Comparison of ENCODE assay signal across 14 cellular contexts in the genomic region with DNA sequence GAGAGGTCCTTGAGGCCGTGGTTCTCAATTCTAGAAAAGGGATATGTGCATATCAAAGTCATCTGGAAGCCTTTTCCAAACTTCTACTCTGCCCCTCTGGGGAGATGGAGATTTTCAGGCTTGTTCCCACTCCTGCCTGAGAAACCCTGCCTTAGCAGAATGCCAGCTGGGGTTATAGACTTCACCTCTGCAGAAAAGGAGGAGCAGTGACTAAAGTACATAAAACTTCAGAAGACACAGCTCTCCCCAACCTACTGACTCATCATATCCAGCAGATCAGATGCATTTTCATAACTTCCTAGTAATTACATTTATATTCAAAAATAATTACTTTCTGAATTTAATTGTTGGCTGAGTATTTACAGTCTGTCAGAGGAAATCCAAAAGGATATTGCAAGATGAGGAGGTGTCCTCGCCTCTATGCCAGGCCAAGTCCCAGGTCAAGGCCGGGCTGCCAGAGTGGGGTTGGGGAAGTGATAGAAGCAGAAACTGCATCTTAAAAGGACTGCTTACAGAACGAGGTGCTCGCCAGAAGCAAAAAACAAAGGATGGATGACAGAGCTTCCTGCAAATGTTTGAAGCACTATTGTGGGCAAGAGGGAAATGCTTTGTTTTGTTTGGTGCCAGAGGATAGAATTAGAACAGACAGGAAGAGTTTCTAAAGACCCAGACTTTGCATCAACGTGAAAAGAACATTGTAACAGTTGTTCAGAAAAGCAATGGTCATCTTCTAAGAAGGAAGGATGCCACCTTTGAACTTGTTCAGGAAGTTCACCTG.
DNase-seq lines count a peak whose midpoint lies in the region; ATAC-seq, FAIRE-seq and TF ChIP-seq lines count a peak whose summit lies in the region.
"Had no signal": no experiment of that assay in that cellular context is flagged by ENCODE, and none has a peak within 500 bp of the region (broad histone marks: within the 10 kb centered on the region; RNA-seq: fewer than 3 reads in every experiment).

No MANE protein-coding gene starts in this region.

- POLR2A ChIA-PET in PC-3 (lab: Charles Lee; ENCODE audit: unreplicated experiment): no interaction called here

- intact Hi-C loops in upper lobe of right lung (cut with DNase I) (no loop called here), PC-3 (cut with micrococcal nuclease) (no loop called here)

- H3F3A ChIP-seq in GM23338 (replicated peaks; ENCODE audit: low read depth) (no peaks in the 10 kb centered on the region), PC-3 (ENCODE audit: low read length, unreplicated experiment) (no peaks in the 10 kb centered on the region)

- H3K9me2 ChIP-seq in GM23338 (ENCODE audit: insufficient read depth): no peaks in the 10 kb centered on the region
- no peaks in the 10 kb centered on the region for H3K9me2 ChIP-seq in PC-3 (replicated peaks; ENCODE audit: low read length)

- H3K36me3 ChIP-seq in GM23338 (ENCODE audit: insufficient read depth) (no peaks in the 10 kb centered on the region), bronchial epithelial cell (ENCODE audit: control insufficient read depth, insufficient read depth, low read length) (no peaks in the 10 kb centered on the region), upper lobe of right lung (no peaks in the 10 kb centered on the region), PC-3 (ENCODE audit: low read depth, low read length) (no peaks in the 10 kb centered on the region)
- H3K36me3 ChIP-seq: pancreas had no signal

- H3K9me3 ChIP-seq in upper lobe of right lung (no peaks in the 10 kb centered on the region), PC-3 (ENCODE audit: low read length) (no peaks in the 10 kb centered on the region)
- H3K9me3 ChIP-seq: pancreas, testis had no signal

- H3K27ac ChIP-seq in GM23338 (ENCODE audit: low read depth): no peak overlapping the region
- H3K27ac ChIP-seq in upper lobe of right lung: no peak overlapping the region
- no peak overlapping the region for H3K27ac ChIP-seq in PC-3 (ENCODE audit: low read length)
- H3K27ac ChIP-seq: pancreas, testis had no signal

- peaks cover 16% of the 10 kb centered on the region for H3K4me1 ChIP-seq in GM23338 (ENCODE audit: insufficient read depth)
- no peaks in the 10 kb centered on the region for H3K4me1 ChIP-seq in upper lobe of right lung
- no peaks in the 10 kb centered on the region for H3K4me1 ChIP-seq in PC-3 (ENCODE audit: insufficient read depth, low read length)
- H3K4me1 ChIP-seq: pancreas, testis had no signal

- no peak for ATAC-seq in GM23338
- ATAC-seq in upper lobe of right lung: no peak
- ATAC-seq in SK-N-SH treated with all-trans-retinoic acid at 6 μM for 48 hours: no peak
- ATAC-seq in GM18868 (IDR thresholded peaks at IDR 0.05; ENCODE audit: unreplicated experiment): no peak
- no peak for ATAC-seq in PC-3
- ATAC-seq: K562, pancreas had no signal

- H3K4me2 ChIP-seq in GM23338 (peak overlapping the region; percentile 56), PC-3 (ENCODE audit: low read length) (no peak overlapping the region)

- peaks cover 12% of the 10 kb centered on the region for H3K4me1 Mint-ChIP-seq in GM23338

- H2AFZ ChIP-seq in GM23338: peak overlapping the region; percentile 39
- H2AFZ ChIP-seq in PC-3 (ENCODE audit: low read length): no peak overlapping the region

- H4K20me1 ChIP-seq in GM23338 (replicated peaks; ENCODE audit: insufficient read depth) (no peaks in the 10 kb centered on the region), PC-3 (ENCODE audit: low read length) (no peaks in the 10 kb centered on the region)

- H3K27me3 ChIP-seq in GM23338 (ENCODE audit: insufficient read depth): no peaks in the 10 kb centered on the region
- H3K27me3 ChIP-seq in bronchial epithelial cell (ENCODE audit: control insufficient read depth, insufficient read depth, low read length): no peaks in the 10 kb centered on the region
- H3K27me3 ChIP-seq in upper lobe of right lung: no peaks in the 10 kb centered on the region
- peaks cover 72% of the 10 kb centered on the region for H3K27me3 ChIP-seq in PC-3 (ENCODE audit: low read length)
- H3K27me3 ChIP-seq: pancreas, testis had no signal

- H3K4me3 Mint-ChIP-seq in GM23338: no peak overlapping the region
- H3K4me3 Mint-ChIP-seq: activated T-helper 1 cell treated with anti-CD3 and anti-CD28 coated beads, Interleukin-12 subunit alpha, Interleukin-12 subunit beta, Interleukin-2, Interleukin-4 antibody, amounts not matched to agents 30 ng/mL and 10 ng/mL and 1 ng/mL, durations not matched to agents 14 hours and 24 hours and 36 hours had no signal

- BruUV-seq in PC-3 (replicated peaks; lab: Mats Ljungman, UMichigan): no TSS peak

- H3K9me3 Mint-ChIP-seq in GM23338: no peaks in the 10 kb centered on the region
- H3K9me3 Mint-ChIP-seq: activated T-helper 1 cell treated with anti-CD3 and anti-CD28 coated beads, Interleukin-12 subunit alpha, Interleukin-12 subunit beta, Interleukin-2, Interleukin-4 antibody, amounts not matched to agents 30 ng/mL and 10 ng/mL and 1 ng/mL, durations not matched to agents 14 hours and 24 hours and 36 hours had no signal

- H3K4me3 ChIP-seq in GM23338 (no peak overlapping the region), bronchial epithelial cell (ENCODE audit: low read depth, low read length) (no peak overlapping the region), upper lobe of right lung (no peak overlapping the region), PC-3 (ENCODE audit: low read length) (no peak overlapping the region)
- H3K4me3 ChIP-seq: K562, pancreas, testis had no signal

- no peaks in the 10 kb centered on the region for H3K36me3 Mint-ChIP-seq in GM23338 (ENCODE audit: low read depth)

- H3K27ac Mint-ChIP-seq in GM23338: no peak overlapping the region
- H3K27ac Mint-ChIP-seq: activated T-helper 1 cell treated with anti-CD3 and anti-CD28 coated beads, Interleukin-12 subunit alpha, Interleukin-12 subunit beta, Interleukin-2, Interleukin-4 antibody, amounts not matched to agents 30 ng/mL and 10 ng/mL and 1 ng/mL, durations not matched to agents 14 hours and 24 hours and 36 hours had no signal

- no peak overlapping the region for H3K9ac ChIP-seq in PC-3 (ENCODE audit: low read length)

- DNase-seq in AG08395 (ENCODE audit: low spot score): peak; percentile 69
- no peak for DNase-seq in GM23338 (ENCODE audit: low spot score)
- DNase-seq in bronchial epithelial cell (ENCODE audit: low read depth): peak; percentile 61
- DNase-seq in lung microvascular endothelial cell (ENCODE audit: low read depth in 2 of 2): peak; percentile 9 to 10
- no peak for DNase-seq in upper lobe of right lung
- no peak for DNase-seq in PC-3
- DNase-seq: activated CD4-positive, alpha-beta T cell treated with anti-CD3 and anti-CD28 coated beads, Interleukin-2, amount 50 U/mL, for 48 hours; NCI-H187 treated with DMSO at 0.1 percent for 48 hours; pancreas; testis had no signal

- FAIRE-seq in bronchial epithelial cell (lab: Jason Lieb, UNC): no peak
- FAIRE-seq: K562, pancreas had no signal

- CTCF ChIA-PET in PC-3 (lab: Charles Lee): no interaction called here

- TF ChIP-seq CTCF in GM23338 (conservative IDR thresholded peaks at IDR 0.05; ENCODE audit: low read depth in 2 of 2) (no peak), bronchial epithelial cell (IDR thresholded peaks at IDR 0.05; ENCODE audit: insufficient read depth, low read length, severe bottlenecking) (no peak), upper lobe of right lung (IDR thresholded peaks at IDR 0.05) (no peak), PC-3 (conservative IDR thresholded peaks at IDR 0.05; ENCODE audit: low read depth, low read length) (no peak)

- H3K27me3 Mint-ChIP-seq in GM23338 (ENCODE audit: insufficient read depth, low read depth, poor library complexity): no peaks in the 10 kb centered on the region

- H3K79me2 ChIP-seq in GM23338 (replicated peaks; ENCODE audit: insufficient read depth) (no peaks in the 10 kb centered on the region), PC-3 (ENCODE audit: low read length) (no peaks in the 10 kb centered on the region)

TF ChIP-seq in GM23338, 12 proteins besides CTCF, POLR2A, EP300 and RAD21 (continues in another document):
- TF ChIP-seq JUNB (IDR thresholded peaks at IDR 0.05; ENCODE audit: unreplicated experiment) (no peak), EZH2phosphoT487 (IDR thresholded peaks at IDR 0.05; ENCODE audit: unreplicated experiment) (no peak), POLR2AphosphoS5 (IDR thresholded peaks at IDR 0.05; ENCODE audit: low read depth) (no peak)

TF ChIP-seq in SK-N-SH treated with all-trans-retinoic acid at 6 μM for 48 hours, 23 proteins besides CTCF, POLR2A, EP300 and RAD21:
- TF ChIP-seq CSDC2 (CRISPR knock-in tag; IDR thresholded peaks at IDR 0.05) (no peak), TSHZ2 (CRISPR knock-in tag; IDR thresholded peaks at IDR 0.05) (no peak), PPARA (CRISPR knock-in tag; IDR thresholded peaks at IDR 0.05; ENCODE audit: borderline replicate concordance) (no peak), ZNF565 (CRISPR knock-in tag; conservative IDR thresholded peaks at IDR 0.05; ENCODE audit: low read depth) (no peak), RARB (CRISPR knock-in tag; IDR thresholded peaks at IDR 0.05) (no peak)

Comparison
In these comparisons a context has a peak if more than half of its experiments do, and no peak if none do; other contexts are left out.
1. DNase-seq: peak in AG08395 (single experiment), bronchial epithelial cell (single experiment) and lung microvascular endothelial cell (2 of 2); none in GM23338 (single experiment), upper lobe of right lung (single experiment) and PC-3 (single experiment).